Comparison of ENCODE assay signal across 8 cellular contexts in the genomic region with DNA sequence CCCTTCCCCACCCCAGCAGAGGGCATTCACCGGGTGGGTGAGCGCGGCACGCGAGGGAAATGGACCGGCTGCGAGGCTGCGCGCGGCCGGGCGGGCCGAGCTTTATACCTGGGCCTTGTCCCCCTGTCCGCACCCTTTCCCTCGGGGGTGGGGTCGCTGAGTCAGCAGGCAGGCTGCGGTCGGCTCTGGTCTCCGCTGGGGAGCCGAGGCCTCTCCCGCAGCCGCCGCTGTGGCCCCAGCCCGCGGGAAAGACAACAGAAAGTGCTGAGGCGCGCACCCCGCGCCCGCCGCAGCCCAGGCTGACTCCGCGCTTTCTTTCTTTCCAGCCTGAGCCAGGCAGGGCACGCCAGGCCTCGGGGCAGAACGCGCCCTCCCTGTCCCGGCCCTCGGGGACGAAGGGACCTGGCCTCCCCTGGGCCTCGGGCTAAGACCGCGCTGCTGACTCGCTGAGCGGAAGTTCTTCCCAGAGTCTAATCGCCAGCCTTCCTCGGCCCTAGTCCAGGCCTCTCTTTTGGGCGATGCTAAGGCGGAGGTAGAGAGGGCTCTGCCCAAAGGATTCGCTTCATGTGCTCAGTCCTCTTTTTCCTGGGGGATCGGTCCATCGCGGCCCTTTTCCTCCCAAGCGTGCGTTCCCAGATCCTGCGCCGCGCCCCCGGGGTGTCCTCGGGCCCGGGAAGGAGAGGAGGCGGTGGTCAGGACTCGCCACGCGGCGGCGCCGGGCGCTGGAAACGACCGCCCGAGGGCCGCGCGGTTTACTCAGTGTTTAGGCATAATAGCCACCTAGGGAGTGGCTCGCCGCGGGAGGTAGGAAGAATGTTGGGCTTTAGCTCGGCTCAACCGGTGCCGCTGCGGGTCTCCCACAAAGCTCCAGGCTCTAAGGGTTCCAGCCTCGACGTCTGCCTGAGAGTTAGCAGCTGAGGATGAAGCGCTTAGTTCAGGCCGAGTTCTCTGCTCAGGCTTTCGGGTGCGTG. TPM values are rescaled to one million over a fixed set of nuclear protein-coding genes. Genes with fewer than 3 reads are reported as not detected.
A peak's percentile ranks its signal among the peaks of the same experiment; 100 is the strongest.
DNase-seq lines count a peak whose midpoint lies in the region; ATAC-seq and TF ChIP-seq lines count a peak whose summit lies in the region.

A gene with protein sequence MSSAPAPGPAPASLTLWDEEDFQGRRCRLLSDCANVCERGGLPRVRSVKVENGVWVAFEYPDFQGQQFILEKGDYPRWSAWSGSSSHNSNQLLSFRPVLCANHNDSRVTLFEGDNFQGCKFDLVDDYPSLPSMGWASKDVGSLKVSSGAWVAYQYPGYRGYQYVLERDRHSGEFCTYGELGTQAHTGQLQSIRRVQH (minus strand): TSS at position 78 of the 971 bp plus-strand sequence. CDS start 246 bp downstream, outside the sequence.

- H3K9me3 ChIP-seq in effector memory CD4-positive, alpha-beta T cell (ENCODE audit: control insufficient read depth, low read length): no peaks in the 10 kb centered on the region
- H3K9me3 ChIP-seq in parathyroid adenoma (ENCODE audit: control insufficient read depth, low read length): no peaks in the 10 kb centered on the region

- no peaks in the 10 kb centered on the region for H3K79me2 ChIP-seq in parathyroid adenoma

- H3K4me3 ChIP-seq in effector memory CD4-positive, alpha-beta T cell (ENCODE audit: insufficient read depth, low read depth, low read length, poor library complexity, severe bottlenecking): peak within 1 kb of the TSS; percentile 43
- peak within 1 kb of the TSS; percentile 50 for H3K4me3 ChIP-seq in parathyroid adenoma (ENCODE audit: low read depth, low read length)

- no peak within 1 kb of the TSS for H3K27ac ChIP-seq in effector memory CD4-positive, alpha-beta T cell (ENCODE audit: insufficient read depth, low read length, poor library complexity, severe bottlenecking)
- no peak within 1 kb of the TSS for H3K27ac ChIP-seq in parathyroid adenoma

- peaks cover 23% of the 10 kb centered on the region for H3K4me1 ChIP-seq in effector memory CD4-positive, alpha-beta T cell (ENCODE audit: control insufficient read depth, insufficient read depth, low read length, poor library complexity, severe bottlenecking)
- H3K4me1 ChIP-seq in parathyroid adenoma: peaks cover 26% of the 10 kb centered on the region

- no peak for TF ChIP-seq CTCF in parathyroid adenoma (IDR thresholded peaks at IDR 0.05)

- H3K27me3 ChIP-seq in effector memory CD4-positive, alpha-beta T cell (replicated peaks; ENCODE audit: control insufficient read depth, insufficient read depth, low read length, poor library complexity, severe bottlenecking): peaks cover 66% of the 10 kb centered on the region
- H3K27me3 ChIP-seq in parathyroid adenoma (ENCODE audit: control insufficient read depth, insufficient read depth, low read length): peaks cover 3% of the 10 kb centered on the region

- H2AFZ ChIP-seq in parathyroid adenoma: peak within 1 kb of the TSS; percentile 97

- no peak within 1 kb of the TSS for H3K9ac ChIP-seq in parathyroid adenoma

- H3K36me3 ChIP-seq in effector memory CD4-positive, alpha-beta T cell (ENCODE audit: control insufficient read depth, insufficient read depth, low read length): no peaks in the 10 kb centered on the region
- no peaks in the 10 kb centered on the region for H3K36me3 ChIP-seq in parathyroid adenoma (ENCODE audit: control insufficient read depth, insufficient read depth, low read length)

- H3K4me2 ChIP-seq in parathyroid adenoma (ENCODE audit: low read length): peak within 1 kb of the TSS; percentile 84

- no peak for ATAC-seq in GM18873 (IDR thresholded peaks at IDR 0.05; ENCODE audit: low FRiP score, unreplicated experiment)
- no peak for ATAC-seq in GM21825 (IDR thresholded peaks at IDR 0.05; ENCODE audit: unreplicated experiment)

- DNase-seq in DMS153 (lab: John Stamatoyannopoulos, UW) (peak; percentile 59), NCI-H1092 treated with DMSO at 0.1 percent for 48 hours (lab: John Stamatoyannopoulos, UW) (peak; percentile 64), SK-N-DZ (ENCODE audit: low spot score) (no peak)
- no peak for DNase-seq in effector memory CD4-positive, alpha-beta T cell
- no peak for DNase-seq in activated effector memory CD4-positive, alpha-beta T cell treated with anti-CD3 and anti-CD28 coated beads, Interleukin-2, amount 50 U/mL, for 16 hours

RNA-seq across cellular contexts. Expression of the gene that starts here (rescaled TPM):
- 7.3 and 18.8 TPM in 2 replicates for polyA plus RNA-seq in SK-N-DZ (2014; cell fraction: cytosol; rRNA removed)
- polyA plus RNA-seq in SK-N-DZ (2014; cell fraction: nucleus; rRNA removed): 9.5 and 10.8 TPM in 2 replicates

Comparison
In these comparisons a context has a peak if more than half of its experiments do, and no peak if none do; other contexts are left out.
1. DNase-seq: peak in DMS153 (single experiment) and NCI-H1092 treated with DMSO at 0.1 percent for 48 hours (single experiment); none in effector memory CD4-positive, alpha-beta T cell (0 of 3), SK-N-DZ (single experiment) and activated effector memory CD4-positive, alpha-beta T cell treated with anti-CD3 and anti-CD28 coated beads, Interleukin-2, amount 50 U/mL, for 16 hours (single experiment).